Comparison of ENCODE assay signal across 22 cellular contexts in genomic region chr13:58151452-58151851, GRCh38.
DNase-seq lines count a peak whose midpoint lies in the region; ATAC-seq, FAIRE-seq and TF ChIP-seq lines count a peak whose summit lies in the region.
"Had no signal": no experiment of that assay in that cellular context is flagged by ENCODE, and none has a peak within 500 bp of the region (broad histone marks: within the 10 kb centered on the region; RNA-seq: fewer than 3 reads in every experiment).

No MANE protein-coding gene starts in this region.

- H3K4me1 Mint-ChIP-seq in CD4-positive, alpha-beta T cell (ENCODE audit: low read depth): no peaks in the 10 kb centered on the region
- H3K4me1 Mint-ChIP-seq: B cell, CD14-positive monocyte, IgD-negative memory B cell had no signal

- H3K4me3 ChIP-seq in kidney (ENCODE audit: low read length in 2 of 2): no peak overlapping the region
- H3K4me3 ChIP-seq: A549 had no signal

- CTCF ChIA-PET in CD4-positive, alpha-beta T cell (lab: Charles Lee): no interaction called here

- no peak overlapping the region for H3K4me3 Mint-ChIP-seq in CD4-positive, alpha-beta T cell
- H3K4me3 Mint-ChIP-seq: B cell, CD14-positive monocyte, IgD-negative memory B cell had no signal

- H3K9ac ChIP-seq in kidney (ENCODE audit: low read length in 2 of 2): no peak overlapping the region

- TF ChIP-seq CTCF in kidney (IDR thresholded peaks at IDR 0.05; ENCODE audit: borderline replicate concordance, extremely low read depth, insufficient read depth): no peak
- TF ChIP-seq CTCF in CD4-positive, alpha-beta T cell (IDR thresholded peaks at IDR 0.05): no peak

- H3K36me3 Mint-ChIP-seq in CD4-positive, alpha-beta T cell (ENCODE audit: low read depth): no peaks in the 10 kb centered on the region
- H3K36me3 Mint-ChIP-seq: CD14-positive monocyte had no signal

- no peaks in the 10 kb centered on the region for H3K27me3 ChIP-seq in CD4-positive, alpha-beta T cell (ENCODE audit: control insufficient read depth, insufficient read depth, low read length)

- ATAC-seq in sciatic nerve: peak; percentile 88
- no peak for ATAC-seq in CD4-positive, alpha-beta T cell (ENCODE audit: poor library complexity)
- ATAC-seq: A549 had no signal

- H3K9me3 Mint-ChIP-seq in CD4-positive, alpha-beta T cell: no peaks in the 10 kb centered on the region
- H3K9me3 Mint-ChIP-seq: CD14-positive monocyte had no signal

- intact Hi-C loops in sciatic nerve (cut with DNase I): no loop called here
- intact Hi-C loops in kidney (cut with DNase I): no loop called here
- intact Hi-C loops in CD4-positive, alpha-beta T cell (cut with DNase I, micrococcal nuclease): no loop called here

- H3K27ac Mint-ChIP-seq in CD4-positive, alpha-beta T cell: no peak overlapping the region
- H3K27ac Mint-ChIP-seq: B cell, CD14-positive monocyte, IgD-negative memory B cell had no signal

- no peaks in the 10 kb centered on the region for H3K9me3 ChIP-seq in kidney (ENCODE audit: control insufficient read depth in 1 of 2, low read length in 2 of 2)
- no peaks in the 10 kb centered on the region for H3K9me3 ChIP-seq in CD4-positive, alpha-beta T cell (ENCODE audit: control insufficient read depth, low read length)
- H3K9me3 ChIP-seq: A549 had no signal

- H3K27me3 Mint-ChIP-seq in CD4-positive, alpha-beta T cell: no peaks in the 10 kb centered on the region
- H3K27me3 Mint-ChIP-seq: B cell, IgD-negative memory B cell had no signal

- no peak overlapping the region for H3K27ac ChIP-seq in kidney (ENCODE audit: low read depth in 2 of 2, low read length in 2 of 2)
- no peak overlapping the region for H3K27ac ChIP-seq in CD4-positive, alpha-beta T cell (ENCODE audit: low read depth, low read length)
- H3K27ac ChIP-seq: A549 had no signal

- POLR2A ChIA-PET in CD4-positive, alpha-beta T cell (lab: Charles Lee): no interaction called here

- DNase-seq in MV-4-11 (lab: John Stamatoyannopoulos, UW): peak; percentile 36
- peak; percentile 52 for DNase-seq in amniotic epithelial cell (ENCODE audit: low read depth)
- DNase-seq in medulla oblongata (ENCODE audit: extremely low spot score): peak; percentile 54
- DNase-seq in sciatic nerve (ENCODE audit: low spot score): no peak
- DNase-seq in NCI-H1694 treated with DMSO at 0.1 percent for 48 hours (lab: John Stamatoyannopoulos, UW): no peak
- DNase-seq in kidney: no peak
- DNase-seq in CD4-positive, alpha-beta T cell: no peak
- DNase-seq: EL, GF-D8, H7, NCI-H1105 treated with DMSO at 0.1 percent for 48 hours, NCI-H2081, NCI-H2171 treated with DMSO at 0.1 percent for 48 hours, NCI-H524 treated with DMSO at 0.1 percent for 48 hours, NCI-H82, OCI-M1 had no signal

- H3K36me3 ChIP-seq in kidney (ENCODE audit: control insufficient read depth in 1 of 2, insufficient read depth in 2 of 2, low read length in 2 of 2): no peaks in the 10 kb centered on the region

- FAIRE-seq in kidney (lab: Jason Lieb, UNC): no peak
- FAIRE-seq: A549, D721Med, RCC 7860 had no signal

- no peaks in the 10 kb centered on the region for H3K4me1 ChIP-seq in kidney (ENCODE audit: control insufficient read depth in 1 of 2, insufficient read depth in 1 of 2, low read depth in 1 of 2, low read length in 2 of 2)
- H3K4me1 ChIP-seq: A549 had no signal

Comparison
In these comparisons a context has a peak if more than half of its experiments do, and no peak if none do; other contexts are left out.
1. DNase-seq: peak in MV-4-11 (single experiment), amniotic epithelial cell (single experiment) and medulla oblongata (single experiment); none in sciatic nerve (single experiment), NCI-H1694 treated with DMSO at 0.1 percent for 48 hours (single experiment), kidney (single experiment) and CD4-positive, alpha-beta T cell (0 of 10).